Comparison of ENCODE assay signal across 1 cellular context in the genomic region with DNA sequence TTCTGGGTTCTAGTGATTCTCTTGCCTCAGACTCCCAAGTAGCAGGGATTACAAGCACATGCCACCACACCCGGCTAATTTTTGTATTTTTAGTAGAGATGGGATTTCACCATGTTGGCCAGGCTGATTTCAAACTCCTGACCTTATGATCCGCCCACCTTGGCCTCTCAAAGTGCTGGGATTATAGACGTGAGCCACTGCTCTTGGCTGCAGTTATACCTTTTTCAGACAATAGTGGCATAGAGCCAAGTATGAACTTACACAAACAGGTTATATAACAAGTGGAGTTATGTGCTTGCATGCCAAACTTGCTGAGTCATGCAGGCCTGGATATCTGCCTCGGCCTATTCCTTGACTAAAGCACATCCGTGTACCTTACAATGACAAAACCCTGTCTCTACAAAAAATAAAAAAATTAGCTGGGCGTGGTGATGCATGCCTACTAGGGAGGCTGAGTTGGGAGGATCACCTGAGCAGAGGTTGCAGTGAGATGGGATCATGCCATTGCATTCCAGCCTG.
TF ChIP-seq lines count a peak whose summit lies in the region.
"Not testable (repeated sequence)": the region's sequence is repeated elsewhere in the genome, so short reads cannot be mapped to it uniquely, and the experiment has no call there.

No MANE protein-coding gene starts in this region.

TF ChIP-seq in HepG2, 621 proteins besides CTCF, POLR2A, EP300 and RAD21 (continues in another document):
- TF ChIP-seq ZNF788 (CRISPR knock-in tag; IDR thresholded peaks at IDR 0.05; ENCODE audit: borderline replicate concordance) (peak; percentile 76; the same call in 1 of the 2 replicates), ISL2 (CRISPR knock-in tag; IDR thresholded peaks at IDR 0.05) (peak; percentile 75), JUNB (CRISPR knock-in tag; IDR thresholded peaks at IDR 0.05; ENCODE audit: borderline replicate concordance) (peak; percentile 76; the same call in 1 of the 2 replicates), NFIB (CRISPR knock-in tag; IDR thresholded peaks at IDR 0.05; ENCODE audit: borderline replicate concordance) (peak; percentile 92; the same call in 1 of the 2 replicates), NFE2 (CRISPR knock-in tag; IDR thresholded peaks at IDR 0.05) (peak; percentile 89), SAP130 (CRISPR knock-in tag; IDR thresholded peaks at IDR 0.05; ENCODE audit: low read depth) (peak; percentile 85), YEATS4 (CRISPR knock-in tag; IDR thresholded peaks at IDR 0.05; ENCODE audit: borderline replicate concordance) (peak; percentile 56; the same call in 1 of the 2 replicates), PPARG (CRISPR knock-in tag; conservative IDR thresholded peaks at IDR 0.05) (0 out of 2 replicates have a peak, but pooled peaks have one; percentile 19), ZNF670 (CRISPR knock-in tag; IDR thresholded peaks at IDR 0.05; ENCODE audit: borderline replicate concordance) (peak; percentile 69; the same call in 1 of the 2 replicates), CEBPG (CRISPR knock-in tag; IDR thresholded peaks at IDR 0.05) (peak; percentile 78), ZNF350 (CRISPR knock-in tag; IDR thresholded peaks at IDR 0.05; ENCODE audit: borderline replicate concordance, low read depth) (peak; percentile 71; the same call in 1 of the 2 replicates), JUND (CRISPR knock-in tag; IDR thresholded peaks at IDR 0.05) (peak; percentile 95), ATF7 (IDR thresholded peaks at IDR 0.05) (0 out of 2 replicates have a peak, but pooled peaks have one; percentile 8), EHMT2 (IDR thresholded peaks at IDR 0.05; ENCODE audit: borderline replicate concordance, low read depth, low read length) (0 out of 2 replicates have a peak, but pooled peaks have one; percentile 48), FOSL2 (CRISPR knock-in tag; IDR thresholded peaks at IDR 0.05) (peak; percentile 98), ZNF614 (CRISPR knock-in tag; IDR thresholded peaks at IDR 0.05; ENCODE audit: borderline replicate concordance) (peak; percentile 89), HOXA3 (CRISPR knock-in tag; IDR thresholded peaks at IDR 0.05) (peak; percentile 74), NFKBIZ (CRISPR knock-in tag; IDR thresholded peaks at IDR 0.05) (peak; percentile 78; the same call in 1 of the 2 replicates), FOSL1 (CRISPR knock-in tag; IDR thresholded peaks at IDR 0.05; ENCODE audit: borderline replicate concordance) (peak; percentile 82; the same call in 1 of the 2 replicates), KLF16 (CRISPR knock-in tag; IDR thresholded peaks at IDR 0.05) (peak in 1 of 2 experiments; percentile 90; a peak in 2 of 4 replicates), FOXA3 (CRISPR knock-in tag; IDR thresholded peaks at IDR 0.05) (peak; percentile 84), MAFK (conservative IDR thresholded peaks at IDR 0.05 in 1 of 2, IDR thresholded peaks at IDR 0.05 in 1 of 2; ENCODE audit: low read length in 2 of 2) (peak; percentile 96 to 99), ZSCAN31 (CRISPR knock-in tag; IDR thresholded peaks at IDR 0.05; ENCODE audit: low read depth) (peak; percentile 66), ZFY (CRISPR knock-in tag; IDR thresholded peaks at IDR 0.05) (peak; percentile 85), RCOR2 (CRISPR knock-in tag; IDR thresholded peaks at IDR 0.05) (peak; percentile 89), ELF1 (CRISPR knock-in tag; IDR thresholded peaks at IDR 0.05) (peak; percentile 38; the same call in 1 of the 2 replicates), KLF6 (CRISPR knock-in tag; IDR thresholded peaks at IDR 0.05) (peak; percentile 54; the same call in 1 of the 2 replicates), NCOA2 (CRISPR knock-in tag; IDR thresholded peaks at IDR 0.05) (peak; percentile 83), ZFP1 (CRISPR knock-in tag; IDR thresholded peaks at IDR 0.05) (peak; percentile 82), SPEN (CRISPR knock-in tag; IDR thresholded peaks at IDR 0.05; ENCODE audit: low read depth) (0 out of 2 replicates have a peak, but pooled peaks have one; percentile 68), TRIM24 (CRISPR knock-in tag; IDR thresholded peaks at IDR 0.05) (peak; percentile 83), GATAD2A (CRISPR knock-in tag; IDR thresholded peaks at IDR 0.05) (peak; percentile 94), ZNF331 (CRISPR knock-in tag; IDR thresholded peaks at IDR 0.05) (peak; percentile 85; the same call in 1 of the 2 replicates), SSRP1 (CRISPR knock-in tag; IDR thresholded peaks at IDR 0.05) (peak; percentile 38; the same call in 1 of the 2 replicates), ZNF605 (CRISPR knock-in tag; IDR thresholded peaks at IDR 0.05) (peak; percentile 44; the same call in 1 of the 2 replicates), ZNF12 (CRISPR knock-in tag; IDR thresholded peaks at IDR 0.05) (peak; percentile 96), ZNF543 (CRISPR knock-in tag; IDR thresholded peaks at IDR 0.05) (0 out of 2 replicates have a peak, but pooled peaks have one; percentile 43)
- TF ChIP-seq, protein P1, sequence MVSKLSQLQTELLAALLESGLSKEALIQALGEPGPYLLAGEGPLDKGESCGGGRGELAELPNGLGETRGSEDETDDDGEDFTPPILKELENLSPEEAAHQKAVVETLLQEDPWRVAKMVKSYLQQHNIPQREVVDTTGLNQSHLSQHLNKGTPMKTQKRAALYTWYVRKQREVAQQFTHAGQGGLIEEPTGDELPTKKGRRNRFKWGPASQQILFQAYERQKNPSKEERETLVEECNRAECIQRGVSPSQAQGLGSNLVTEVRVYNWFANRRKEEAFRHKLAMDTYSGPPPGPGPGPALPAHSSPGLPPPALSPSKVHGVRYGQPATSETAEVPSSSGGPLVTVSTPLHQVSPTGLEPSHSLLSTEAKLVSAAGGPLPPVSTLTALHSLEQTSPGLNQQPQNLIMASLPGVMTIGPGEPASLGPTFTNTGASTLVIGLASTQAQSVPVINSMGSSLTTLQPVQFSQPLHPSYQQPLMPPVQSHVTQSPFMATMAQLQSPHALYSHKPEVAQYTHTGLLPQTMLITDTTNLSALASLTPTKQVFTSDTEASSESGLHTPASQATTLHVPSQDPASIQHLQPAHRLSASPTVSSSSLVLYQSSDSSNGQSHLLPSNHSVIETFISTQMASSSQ (IDR thresholded peaks at IDR 0.05; ENCODE audit: low read depth), result peak; percentile 43; the same call in 1 of the 2 replicates
- TF ChIP-seq, protein P1 (CRISPR knock-in tag; IDR thresholded peaks at IDR 0.05; ENCODE audit: borderline replicate concordance), result not testable (repeated sequence)
- TF ChIP-seq, protein P2, sequence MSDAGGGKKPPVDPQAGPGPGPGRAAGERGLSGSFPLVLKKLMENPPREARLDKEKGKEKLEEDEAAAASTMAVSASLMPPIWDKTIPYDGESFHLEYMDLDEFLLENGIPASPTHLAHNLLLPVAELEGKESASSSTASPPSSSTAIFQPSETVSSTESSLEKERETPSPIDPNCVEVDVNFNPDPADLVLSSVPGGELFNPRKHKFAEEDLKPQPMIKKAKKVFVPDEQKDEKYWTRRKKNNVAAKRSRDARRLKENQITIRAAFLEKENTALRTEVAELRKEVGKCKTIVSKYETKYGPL (CRISPR knock-in tag; IDR thresholded peaks at IDR 0.05), result peak; percentile 98
- TF ChIP-seq, protein P3, sequence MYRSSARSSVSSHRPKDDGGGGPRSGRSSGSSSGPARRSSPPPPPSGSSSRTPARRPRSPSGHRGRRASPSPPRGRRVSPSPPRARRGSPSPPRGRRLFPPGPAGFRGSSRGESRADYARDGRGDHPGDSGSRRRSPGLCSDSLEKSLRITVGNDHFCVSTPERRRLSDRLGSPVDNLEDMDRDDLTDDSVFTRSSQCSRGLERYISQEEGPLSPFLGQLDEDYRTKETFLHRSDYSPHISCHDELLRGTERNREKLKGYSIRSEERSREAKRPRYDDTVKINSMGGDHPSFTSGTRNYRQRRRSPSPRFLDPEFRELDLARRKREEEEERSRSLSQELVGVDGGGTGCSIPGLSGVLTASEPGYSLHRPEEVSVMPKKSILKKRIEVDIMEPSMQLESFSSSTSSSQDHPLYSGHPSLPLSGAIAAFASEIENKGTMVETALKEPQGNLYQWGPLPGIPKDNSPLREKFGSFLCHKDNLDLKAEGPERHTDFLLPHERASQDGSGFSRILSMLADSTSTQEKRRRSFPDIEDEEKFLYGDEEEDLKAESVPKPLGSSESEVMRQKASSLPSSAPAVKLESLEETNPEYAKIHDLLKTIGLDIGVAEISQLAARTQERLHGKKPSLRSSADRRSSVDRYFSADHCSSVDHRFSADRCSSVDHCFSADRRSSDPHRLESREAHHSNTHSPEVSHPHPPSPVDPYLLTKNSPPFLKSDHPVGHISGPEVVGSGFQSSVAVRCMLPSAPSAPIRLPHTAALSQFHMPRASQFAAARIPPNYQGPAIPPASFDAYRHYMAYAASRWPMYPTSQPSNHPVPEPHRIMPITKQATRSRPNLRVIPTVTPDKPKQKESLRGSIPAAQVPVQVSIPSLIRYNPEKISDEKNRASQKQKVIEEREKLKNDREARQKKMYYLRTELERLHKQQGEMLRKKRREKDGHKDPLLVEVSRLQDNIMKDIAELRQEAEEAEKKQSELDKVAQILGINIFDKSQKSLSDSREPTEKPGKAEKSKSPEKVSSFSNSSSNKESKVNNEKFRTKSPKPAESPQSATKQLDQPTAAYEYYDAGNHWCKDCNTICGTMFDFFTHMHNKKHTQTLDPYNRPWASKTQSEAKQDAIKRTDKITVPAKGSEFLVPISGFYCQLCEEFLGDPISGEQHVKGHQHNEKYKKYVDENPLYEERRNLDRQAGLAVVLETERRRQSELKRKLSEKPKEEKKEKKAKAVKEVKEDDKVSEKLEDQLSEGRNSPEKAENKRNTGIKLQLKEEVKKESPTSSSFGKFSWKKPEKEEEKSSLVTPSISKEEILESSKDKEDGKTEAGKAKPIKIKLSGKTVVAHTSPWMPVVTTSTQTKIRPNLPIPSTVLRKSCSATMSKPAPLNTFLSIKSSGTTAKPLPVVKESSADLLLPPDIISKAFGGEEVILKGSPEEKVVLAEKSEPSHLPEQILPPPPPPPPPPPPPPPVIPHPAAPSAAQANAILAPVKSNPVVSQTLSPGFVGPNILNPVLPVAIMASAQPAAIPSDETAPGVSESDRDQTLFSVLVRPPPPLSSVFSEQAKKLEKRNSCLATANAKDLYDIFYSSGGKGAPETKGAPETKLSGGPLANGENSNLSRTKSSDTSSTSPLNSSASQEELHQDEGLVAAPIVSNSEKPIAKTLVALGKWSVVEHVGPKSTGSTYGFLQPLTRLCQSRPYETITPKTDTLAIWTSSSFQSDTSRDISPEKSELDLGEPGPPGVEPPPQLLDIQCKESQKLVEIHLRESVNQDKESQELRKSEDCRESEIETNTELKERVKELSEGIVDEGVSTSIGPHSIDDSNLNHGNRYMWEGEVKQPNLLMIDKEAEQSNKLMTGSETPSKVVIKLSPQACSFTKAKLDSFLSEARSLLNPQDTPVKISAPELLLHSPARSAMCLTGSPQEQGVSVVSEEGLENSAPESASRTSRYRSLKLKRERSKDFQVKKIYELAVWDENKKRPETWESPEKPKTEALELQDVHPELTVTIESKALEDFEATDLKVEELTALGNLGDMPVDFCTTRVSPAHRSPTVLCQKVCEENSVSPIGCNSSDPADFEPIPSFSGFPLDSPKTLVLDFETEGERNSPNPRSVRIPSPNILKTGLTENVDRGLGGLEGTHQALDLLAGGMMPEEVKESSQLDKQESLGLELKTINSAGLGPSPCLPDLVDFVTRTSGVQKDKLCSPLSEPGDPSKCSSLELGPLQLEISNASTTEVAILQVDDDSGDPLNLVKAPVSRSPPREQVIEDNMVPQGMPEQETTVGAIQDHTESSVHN (CRISPR knock-in tag; IDR thresholded peaks at IDR 0.05), result 0 out of 2 replicates have a peak, but pooled peaks have one; percentile 1
- TF ChIP-seq ATF7 (CRISPR knock-in tag; IDR thresholded peaks at IDR 0.05), result not testable (repeated sequence)
- TF ChIP-seq, protein P4, sequence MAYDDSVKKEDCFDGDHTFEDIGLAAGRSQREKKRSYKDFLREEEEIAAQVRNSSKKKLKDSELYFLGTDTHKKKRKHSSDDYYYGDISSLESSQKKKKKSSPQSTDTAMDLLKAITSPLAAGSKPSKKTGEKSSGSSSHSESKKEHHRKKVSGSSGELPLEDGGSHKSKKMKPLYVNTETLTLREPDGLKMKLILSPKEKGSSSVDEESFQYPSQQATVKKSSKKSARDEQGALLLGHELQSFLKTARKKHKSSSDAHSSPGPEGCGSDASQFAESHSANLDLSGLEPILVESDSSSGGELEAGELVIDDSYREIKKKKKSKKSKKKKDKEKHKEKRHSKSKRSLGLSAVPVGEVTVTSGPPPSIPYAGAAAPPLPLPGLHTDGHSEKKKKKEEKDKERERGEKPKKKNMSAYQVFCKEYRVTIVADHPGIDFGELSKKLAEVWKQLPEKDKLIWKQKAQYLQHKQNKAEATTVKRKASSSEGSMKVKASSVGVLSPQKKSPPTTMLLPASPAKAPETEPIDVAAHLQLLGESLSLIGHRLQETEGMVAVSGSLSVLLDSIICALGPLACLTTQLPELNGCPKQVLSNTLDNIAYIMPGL (CRISPR knock-in tag; IDR thresholded peaks at IDR 0.05; ENCODE audit: borderline replicate concordance in 1 of 2, low read depth in 1 of 2), result peak in 1 of 2 experiments; percentile 59; a peak in 1 of 4 replicates
- TF ChIP-seq, protein P5, sequence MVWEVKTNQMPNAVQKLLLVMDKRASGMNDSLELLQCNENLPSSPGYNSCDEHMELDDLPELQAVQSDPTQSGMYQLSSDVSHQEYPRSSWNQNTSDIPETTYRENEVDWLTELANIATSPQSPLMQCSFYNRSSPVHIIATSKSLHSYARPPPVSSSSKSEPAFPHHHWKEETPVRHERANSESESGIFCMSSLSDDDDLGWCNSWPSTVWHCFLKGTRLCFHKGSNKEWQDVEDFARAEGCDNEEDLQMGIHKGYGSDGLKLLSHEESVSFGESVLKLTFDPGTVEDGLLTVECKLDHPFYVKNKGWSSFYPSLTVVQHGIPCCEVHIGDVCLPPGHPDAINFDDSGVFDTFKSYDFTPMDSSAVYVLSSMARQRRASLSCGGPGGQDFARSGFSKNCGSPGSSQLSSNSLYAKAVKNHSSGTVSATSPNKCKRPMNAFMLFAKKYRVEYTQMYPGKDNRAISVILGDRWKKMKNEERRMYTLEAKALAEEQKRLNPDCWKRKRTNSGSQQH (CRISPR knock-in tag; IDR thresholded peaks at IDR 0.05; ENCODE audit: low read depth), result 0 out of 2 replicates have a peak, but pooled peaks have one; percentile 62
- TF ChIP-seq, protein P6, sequence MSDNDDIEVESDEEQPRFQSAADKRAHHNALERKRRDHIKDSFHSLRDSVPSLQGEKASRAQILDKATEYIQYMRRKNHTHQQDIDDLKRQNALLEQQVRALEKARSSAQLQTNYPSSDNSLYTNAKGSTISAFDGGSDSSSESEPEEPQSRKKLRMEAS (IDR thresholded peaks at IDR 0.05), result peak; percentile 40; the same call in 1 of the 2 replicates
